Comparison of ENCODE assay signal across 8 cellular contexts in genomic region chr17:40490289-40490853, GRCh38. TPM values are rescaled to one million over a fixed set of nuclear protein-coding genes. Genes with fewer than 3 reads are reported as not detected.
A peak's percentile ranks its signal among the peaks of the same experiment; 100 is the strongest.
DNase-seq lines count a peak whose midpoint lies in the region; ATAC-seq, FAIRE-seq and TF ChIP-seq lines count a peak whose summit lies in the region.

No MANE protein-coding gene starts in this region.

- no peaks in the 10 kb centered on the region for H3K9me3 ChIP-seq in RWPE2 (ENCODE audit: severe bottlenecking)
- H3K9me3 ChIP-seq in small intestine (ENCODE audit: control insufficient read depth, low read depth) = no peaks in the 10 kb centered on the region

- H3K27me3 ChIP-seq in RWPE2 (ENCODE audit: insufficient read depth, poor library complexity, severe bottlenecking) (no peaks in the 10 kb centered on the region), small intestine (ENCODE audit: control insufficient read depth in 2 of 2, insufficient read depth in 2 of 2, low read length in 2 of 2) (no peaks in the 10 kb centered on the region)

- no peaks in the 10 kb centered on the region for H3K27me3 Mint-ChIP-seq in activated naive CD8-positive, alpha-beta T cell treated with anti-CD3 and anti-CD28 coated beads, Interleukin-2, amount 10 ng/mL, durations not matched to agents 7 days and 5 days
- no peaks in the 10 kb centered on the region for H3K27me3 Mint-ChIP-seq in activated naive CD8-positive, alpha-beta T cell treated with anti-CD3 and anti-CD28 coated beads for 36 hours

- H3K36me3 Mint-ChIP-seq in activated naive CD8-positive, alpha-beta T cell treated with anti-CD3 and anti-CD28 coated beads, Interleukin-2, amount 10 ng/mL, durations not matched to agents 7 days and 5 days = peaks cover 2% of the 10 kb centered on the region
- H3K36me3 Mint-ChIP-seq in activated naive CD8-positive, alpha-beta T cell treated with anti-CD3 and anti-CD28 coated beads for 36 hours = no peaks in the 10 kb centered on the region

- H3K27ac Mint-ChIP-seq in activated naive CD8-positive, alpha-beta T cell treated with anti-CD3 and anti-CD28 coated beads, Interleukin-2, amount 10 ng/mL, durations not matched to agents 7 days and 5 days = peak overlapping the region; percentile 83
- H3K27ac Mint-ChIP-seq in activated naive CD8-positive, alpha-beta T cell treated with anti-CD3 and anti-CD28 coated beads for 36 hours = no peak overlapping the region

- H3K4me3 ChIP-seq in RWPE2 (ENCODE audit: severe bottlenecking) (no peak overlapping the region), small intestine (ENCODE audit: low read depth in 1 of 2, low read length in 2 of 2) (no peak overlapping the region)

- peaks cover 42% of the 10 kb centered on the region for H3K4me1 Mint-ChIP-seq in activated naive CD8-positive, alpha-beta T cell treated with anti-CD3 and anti-CD28 coated beads, Interleukin-2, amount 10 ng/mL, durations not matched to agents 7 days and 5 days
- peaks cover 32% of the 10 kb centered on the region for H3K4me1 Mint-ChIP-seq in activated naive CD8-positive, alpha-beta T cell treated with anti-CD3 and anti-CD28 coated beads for 36 hours

- H3K27ac ChIP-seq in RWPE2 (ENCODE audit: poor library complexity, severe bottlenecking) (peak overlapping the region; percentile 100), small intestine (ENCODE audit: low read depth in 1 of 2, low read length in 1 of 2) (no peak overlapping the region)

- 52 to 67% (median 66%) methylated on average over 5 of the region's 5 CpGs for WGBS in small intestine, 3 donors

- no peak for FAIRE-seq in small intestine (lab: Jason Lieb, UNC)

- DNase-seq in activated naive CD8-positive, alpha-beta T cell treated with anti-CD3 and anti-CD28 coated beads, Interleukin-2, amount 10 ng/mL, durations not matched to agents 7 days and 5 days = no peak
- no peak for DNase-seq in activated naive CD8-positive, alpha-beta T cell treated with anti-CD3 and anti-CD28 coated beads for 36 hours
- DNase-seq in RWPE2 (ENCODE audit: low spot score) (no peak), fibroblast of peridontal ligament (ENCODE audit: extremely low read depth) (peak; percentile 50), occipital lobe (lab: John Stamatoyannopoulos, UW) (peak; percentile 53), small intestine (no peak)
- DNase-seq in stimulated activated CD4-positive, alpha-beta T cell treated with anti-CD3 and anti-CD28 coated beads, Interleukin-4, amount 100 ng/mL, for 24 hours = no peak

- H3K4me1 ChIP-seq in RWPE2 (ENCODE audit: insufficient read depth, poor library complexity, severe bottlenecking) = peaks cover 95% of the 10 kb centered on the region
- peaks cover 0 to 3% of the 10 kb centered on the region in 2 donors for H3K4me1 ChIP-seq in small intestine (ENCODE audit: control insufficient read depth in 2 of 2, insufficient read depth in 1 of 2, low read depth in 1 of 2, low read length in 1 of 2)

- peak; percentile 58 for ATAC-seq in activated naive CD8-positive, alpha-beta T cell treated with anti-CD3 and anti-CD28 coated beads, Interleukin-2, amount 10 ng/mL, durations not matched to agents 7 days and 5 days (ENCODE audit: low read depth)
- ATAC-seq in RWPE2 (ENCODE audit: low read depth) = peak; percentile 9
- ATAC-seq in GM19397 (IDR thresholded peaks at IDR 0.05; ENCODE audit: unreplicated experiment) = no peak

- no peaks in the 10 kb centered on the region for H3K9me3 Mint-ChIP-seq in activated naive CD8-positive, alpha-beta T cell treated with anti-CD3 and anti-CD28 coated beads, Interleukin-2, amount 10 ng/mL, durations not matched to agents 7 days and 5 days
- H3K9me3 Mint-ChIP-seq in activated naive CD8-positive, alpha-beta T cell treated with anti-CD3 and anti-CD28 coated beads for 36 hours = no peaks in the 10 kb centered on the region

- H3K4me3 Mint-ChIP-seq in activated naive CD8-positive, alpha-beta T cell treated with anti-CD3 and anti-CD28 coated beads, Interleukin-2, amount 10 ng/mL, durations not matched to agents 7 days and 5 days = peak overlapping the region; percentile 32
- no peak overlapping the region for H3K4me3 Mint-ChIP-seq in activated naive CD8-positive, alpha-beta T cell treated with anti-CD3 and anti-CD28 coated beads for 36 hours

- H3K36me3 ChIP-seq in RWPE2 (ENCODE audit: low read depth) (peaks cover 100% of the 10 kb centered on the region), small intestine (ENCODE audit: control insufficient read depth in 2 of 2, insufficient read depth in 2 of 2, low read length in 2 of 2) (no peaks in the 10 kb centered on the region)

- POLR2A ChIA-PET in activated naive CD8-positive, alpha-beta T cell treated with anti-CD3 and anti-CD28 coated beads, Interleukin-2, amount 10 ng/mL, durations not matched to agents 7 days and 5 days (lab: Charles Lee) = interaction anchor here (0.6 to 2.6 kb wide), 13 partner anchors 10 to 1798 kb away, joined by 3 to 23 read pairs (median 4); partner anchors contain the start of gene STAT5A

- no peak for TF ChIP-seq CTCF in RWPE2 (IDR thresholded peaks at IDR 0.05; ENCODE audit: poor library complexity, severe bottlenecking)

RNA-seq across cellular contexts. Expression of gene TNS4, which starts 11.1 kb away (rescaled TPM):
- 1 to 10 TPM; 9.0 to 9.7 TPM for total RNA-seq in activated naive CD8-positive, alpha-beta T cell treated with anti-CD3 and anti-CD28 coated beads, Interleukin-2, amount 10 ng/mL, durations not matched to agents 7 days and 5 days
- total RNA-seq in activated naive CD8-positive, alpha-beta T cell treated with anti-CD3 and anti-CD28 coated beads for 36 hours = 1 to 10 TPM; 7.3 to 7.6 TPM
- not detected for total RNA-seq in occipital lobe
- polyA plus RNA-seq in small intestine = 1 to 10 TPM in 1 of 3 donors, not detected in 2; 3.0 TPM

RNA-seq across cellular contexts. Expression of gene IGFBP4, which starts 47.1 kb away (rescaled TPM):
- total RNA-seq in activated naive CD8-positive, alpha-beta T cell treated with anti-CD3 and anti-CD28 coated beads, Interleukin-2, amount 10 ng/mL, durations not matched to agents 7 days and 5 days = 10 to 100 TPM; 12.2 to 13.2 TPM
- 1 to 10 TPM; 5.6 to 6.5 TPM for total RNA-seq in activated naive CD8-positive, alpha-beta T cell treated with anti-CD3 and anti-CD28 coated beads for 36 hours
- 15.4 TPM for total RNA-seq in occipital lobe
- 100 to 1,000 TPM in 1 of 3 donors, 10 to 100 TPM in 2; 19.2 to 282 (median 36.7) TPM for polyA plus RNA-seq in small intestine

Comparison
In these comparisons a context has a peak if more than half of its experiments do, and no peak if none do; other contexts are left out.
1. DNase-seq: peak in fibroblast of peridontal ligament (single experiment) and occipital lobe (single experiment); none in activated naive CD8-positive, alpha-beta T cell treated with anti-CD3 and anti-CD28 coated beads, Interleukin-2, amount 10 ng/mL, durations not matched to agents 7 days and 5 days (single experiment), activated naive CD8-positive, alpha-beta T cell treated with anti-CD3 and anti-CD28 coated beads for 36 hours (single experiment), RWPE2 (single experiment), small intestine (single experiment) and stimulated activated CD4-positive, alpha-beta T cell treated with anti-CD3 and anti-CD28 coated beads, Interleukin-4, amount 100 ng/mL, for 24 hours (single experiment).